7 cellular contexts compared by ENCODE assay signal in the genomic region with DNA sequence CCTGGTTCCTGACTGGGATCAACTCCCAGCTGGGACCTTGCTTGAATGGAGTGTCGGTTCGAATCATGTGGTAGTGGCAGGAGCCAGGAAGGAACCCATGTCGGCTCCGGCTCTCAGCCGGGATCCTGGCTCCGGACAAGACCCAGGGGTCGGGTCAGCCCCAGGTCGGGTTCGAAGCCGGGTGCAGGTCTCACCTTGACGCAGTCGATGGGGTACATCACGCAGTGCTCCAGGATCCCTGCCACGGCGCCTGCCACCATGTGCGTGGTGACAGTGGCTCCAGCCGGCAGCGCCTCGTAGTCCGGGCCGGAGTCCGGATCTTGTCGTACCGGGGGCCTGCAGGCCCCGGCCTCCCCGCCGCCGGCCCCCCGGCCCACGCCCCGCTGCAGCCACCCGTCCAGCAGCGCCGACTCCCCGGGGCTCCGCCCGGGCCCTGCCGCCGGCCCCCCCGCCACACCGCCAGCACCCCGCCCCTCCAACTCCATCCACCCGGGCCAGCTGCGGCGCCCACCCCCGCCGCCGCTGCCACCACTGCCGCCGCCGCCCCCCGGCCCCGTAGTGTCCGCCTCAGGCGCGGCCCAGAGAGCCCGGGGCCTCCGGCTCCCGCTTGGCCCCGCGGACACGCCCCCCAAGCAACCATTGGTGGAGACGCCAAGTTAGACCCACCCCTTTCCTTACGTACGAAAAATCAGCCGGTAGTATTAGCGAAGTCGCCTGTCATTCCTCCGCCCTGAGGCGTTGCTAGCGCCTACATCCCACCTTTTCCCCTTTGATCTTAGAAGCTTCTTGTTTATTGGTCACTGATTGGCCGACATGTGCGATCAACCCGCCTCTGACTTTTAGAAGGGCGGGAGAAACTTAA. TPM values are rescaled to one million over a fixed set of nuclear protein-coding genes. Genes with fewer than 3 reads are reported as not detected.
A peak's percentile ranks its signal among the peaks of the same experiment; 100 is the strongest.
DNase-seq lines count a peak whose midpoint lies in the region; ATAC-seq lines count a peak whose summit lies in the region.

A gene with protein sequence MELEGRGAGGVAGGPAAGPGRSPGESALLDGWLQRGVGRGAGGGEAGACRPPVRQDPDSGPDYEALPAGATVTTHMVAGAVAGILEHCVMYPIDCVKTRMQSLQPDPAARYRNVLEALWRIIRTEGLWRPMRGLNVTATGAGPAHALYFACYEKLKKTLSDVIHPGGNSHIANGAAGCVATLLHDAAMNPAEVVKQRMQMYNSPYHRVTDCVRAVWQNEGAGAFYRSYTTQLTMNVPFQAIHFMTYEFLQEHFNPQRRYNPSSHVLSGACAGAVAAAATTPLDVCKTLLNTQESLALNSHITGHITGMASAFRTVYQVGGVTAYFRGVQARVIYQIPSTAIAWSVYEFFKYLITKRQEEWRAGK (minus strand): TSS at position 589 of the 862 bp plus-strand sequence. CDS start 104 bp downstream, at position 485.

- H3K27ac Mint-ChIP-seq in dendritic cell treated with granulocyte-macrophage colony-stimulating factor and Interleukin-4, amounts not matched to agents 40 ng/mL and 50 ng/mL, for 4 days, result peak within 1 kb of the TSS; percentile 96

- H3K4me3 Mint-ChIP-seq in dendritic cell treated with granulocyte-macrophage colony-stimulating factor and Interleukin-4, amounts not matched to agents 40 ng/mL and 50 ng/mL, for 4 days, result peak within 1 kb of the TSS; percentile 84

- intact Hi-C loops in dendritic cell treated with granulocyte-macrophage colony-stimulating factor and Interleukin-4, amounts not matched to agents 40 ng/mL and 50 ng/mL, for 4 days (cut with micrococcal nuclease), result no loop called here

- DNase-seq in NCI-H524 treated with DMSO at 0.1 percent for 48 hours (lab: John Stamatoyannopoulos, UW) (peak; percentile 86), left lobe of liver (ENCODE audit: low spot score) (peak; percentile 96)
- DNase-seq in activated CD4-positive, alpha-beta T cell treated with anti-CD3 and anti-CD28 coated beads, Interleukin-2, amount 50 U/mL, for 1 hour, result peak; percentile 90
- DNase-seq in stimulated activated CD4-positive, alpha-beta T cell treated with anti-CD3 and anti-CD28 coated beads, Interleukin-2, amount 100 ng/mL, for 4 hours (ENCODE audit: low read depth), result peak; percentile 91

- H3K36me3 Mint-ChIP-seq in dendritic cell treated with granulocyte-macrophage colony-stimulating factor and Interleukin-4, amounts not matched to agents 40 ng/mL and 50 ng/mL, for 4 days (ENCODE audit: low read depth), result peaks cover 15% of the 10 kb centered on the region

- H3K4me1 Mint-ChIP-seq in dendritic cell treated with granulocyte-macrophage colony-stimulating factor and Interleukin-4, amounts not matched to agents 40 ng/mL and 50 ng/mL, for 4 days (ENCODE audit: low read depth), result peaks cover 56% of the 10 kb centered on the region

- H3K27me3 Mint-ChIP-seq in dendritic cell treated with granulocyte-macrophage colony-stimulating factor and Interleukin-4, amounts not matched to agents 40 ng/mL and 50 ng/mL, for 4 days, result no peaks in the 10 kb centered on the region

- no peaks in the 10 kb centered on the region for H3K9me3 Mint-ChIP-seq in dendritic cell treated with granulocyte-macrophage colony-stimulating factor and Interleukin-4, amounts not matched to agents 40 ng/mL and 50 ng/mL, for 4 days

- ATAC-seq in GM18858 (IDR thresholded peaks at IDR 0.05; ENCODE audit: unreplicated experiment), result peak; percentile 84
- peak; percentile 80 for ATAC-seq in HG03354 (IDR thresholded peaks at IDR 0.05; ENCODE audit: poor library complexity, severe bottlenecking, unreplicated experiment)
- ATAC-seq in left lobe of liver, result peak; percentile 79

RNA-seq across cellular contexts. Expression of the gene that starts here (rescaled TPM):
- 22.4 TPM for total RNA-seq in left lobe of liver

Comparison
In these comparisons a context has a peak if more than half of its experiments do, and no peak if none do; other contexts are left out.
1. Peak in every context shown above with its lines: DNase-seq and ATAC-seq.